In the genomic region with DNA sequence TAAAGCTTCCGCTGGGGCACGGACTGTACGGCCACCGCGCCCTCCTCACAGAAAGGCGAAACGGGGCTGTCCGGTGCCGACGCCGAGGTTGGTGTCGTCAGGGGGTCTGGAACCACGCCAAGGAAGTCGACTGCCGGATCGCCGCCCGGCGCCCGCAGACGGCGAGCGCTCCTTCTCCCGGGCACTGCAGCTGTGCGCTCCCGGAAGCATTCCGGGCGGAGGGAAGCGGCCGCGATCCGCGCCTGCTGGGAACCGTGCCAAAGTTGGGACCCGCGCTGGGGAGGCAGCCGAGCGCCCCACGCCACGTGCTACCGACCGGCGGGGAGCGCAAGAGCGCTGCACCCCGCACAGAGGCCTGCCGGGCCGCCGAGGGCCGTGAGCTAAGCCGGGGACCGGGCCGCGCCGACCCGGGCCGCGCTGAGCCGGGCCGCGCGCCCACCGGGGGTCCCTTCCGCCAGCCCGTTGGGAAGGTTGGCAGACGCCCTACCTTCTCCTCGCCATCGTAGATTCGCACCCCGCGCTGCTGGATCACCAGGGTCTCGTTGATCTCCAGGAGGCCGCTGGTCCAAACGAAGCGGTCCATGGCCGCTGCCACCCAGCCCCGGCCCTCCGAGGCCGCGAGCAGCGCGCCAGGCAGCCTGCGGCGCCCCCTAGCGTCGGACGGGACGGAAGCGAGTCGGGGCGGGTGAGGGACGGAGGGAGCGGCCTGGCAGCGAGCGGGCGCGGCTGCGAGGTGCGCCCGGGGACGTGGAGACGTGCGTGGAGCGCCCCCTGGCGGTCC, we compare ENCODE assay signal across 8 cellular contexts. TPM values are rescaled to one million over a fixed set of nuclear protein-coding genes. Genes with fewer than 3 reads are reported as not detected.
DNase-seq lines count a peak whose midpoint lies in the region; ATAC-seq and TF ChIP-seq lines count a peak whose summit lies in the region.

A gene with protein sequence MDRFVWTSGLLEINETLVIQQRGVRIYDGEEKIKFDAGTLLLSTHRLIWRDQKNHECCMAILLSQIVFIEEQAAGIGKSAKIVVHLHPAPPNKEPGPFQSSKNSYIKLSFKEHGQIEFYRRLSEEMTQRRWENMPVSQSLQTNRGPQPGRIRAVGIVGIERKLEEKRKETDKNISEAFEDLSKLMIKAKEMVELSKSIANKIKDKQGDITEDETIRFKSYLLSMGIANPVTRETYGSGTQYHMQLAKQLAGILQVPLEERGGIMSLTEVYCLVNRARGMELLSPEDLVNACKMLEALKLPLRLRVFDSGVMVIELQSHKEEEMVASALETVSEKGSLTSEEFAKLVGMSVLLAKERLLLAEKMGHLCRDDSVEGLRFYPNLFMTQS (minus strand): TSS at position 623 of the 781 bp plus-strand sequence. CDS start 40 bp downstream, at position 583.

- no peaks in the 10 kb centered on the region for H3K36me3 Mint-ChIP-seq in CD4-positive, CD25-positive, alpha-beta regulatory T cell

- H3K9me3 Mint-ChIP-seq in CD4-positive, CD25-positive, alpha-beta regulatory T cell: no peaks in the 10 kb centered on the region

- H3K36me3 ChIP-seq in CD4-positive, CD25-positive, alpha-beta regulatory T cell (ENCODE audit: control insufficient read depth, insufficient read depth, low read length): no peaks in the 10 kb centered on the region
- H3K36me3 ChIP-seq in right lobe of liver: no peaks in the 10 kb centered on the region

- H3K27ac ChIP-seq in CD4-positive, CD25-positive, alpha-beta regulatory T cell (ENCODE audit: insufficient read depth, low read length, poor library complexity, severe bottlenecking): peak within 1 kb of the TSS; percentile 61
- H3K27ac ChIP-seq in right lobe of liver: peak within 1 kb of the TSS; percentile 97 to 99 (median 99)

- TF ChIP-seq POLR2A in right lobe of liver (IDR thresholded peaks at IDR 0.05): peak; percentile 93

- peak within 1 kb of the TSS; percentile 98 for H3K4me3 ChIP-seq in CD4-positive, CD25-positive, alpha-beta regulatory T cell (ENCODE audit: low read depth, low read length)
- H3K4me3 ChIP-seq in right lobe of liver: peak within 1 kb of the TSS; percentile 77 to 81 (median 78)

- H3K9me3 ChIP-seq in CD4-positive, CD25-positive, alpha-beta regulatory T cell (ENCODE audit: control insufficient read depth in 2 of 2, low read length in 2 of 2): no peaks in the 10 kb centered on the region
- no peaks in the 10 kb centered on the region for H3K9me3 ChIP-seq in right lobe of liver

- peak; percentile 88 to 96 (median 94) for DNase-seq in CD4-positive, CD25-positive, alpha-beta regulatory T cell
- peak; percentile 84 for DNase-seq in NCI-H774 (lab: John Stamatoyannopoulos, UW)
- peak; percentile 95 to 96 for DNase-seq in activated CD4-positive, alpha-beta T cell treated with anti-CD3 and anti-CD28 coated beads, Interleukin-2, amount 50 U/mL, for 48 hours
- DNase-seq in dermis microvascular lymphatic vessel endothelial cell (ENCODE audit: low read depth in 2 of 2): peak; percentile 86 to 94
- peak; percentile 97 for DNase-seq in right lobe of liver
- DNase-seq in stimulated activated CD4-positive, alpha-beta T cell treated with anti-CD3 and anti-CD28 coated beads, Interleukin-4, amount 100 ng/mL, for 4 hours: peak; percentile 91 to 98

- peak within 1 kb of the TSS; percentile 91 to 99 (median 92) for H3K4me3 Mint-ChIP-seq in CD4-positive, CD25-positive, alpha-beta regulatory T cell

- intact Hi-C loops in right lobe of liver (cut with DNase I): loop anchor here (5.0 kb wide), 1 partner anchor 108 kb away; no protein-coding TSS in a partner anchor

- ATAC-seq in CD4-positive, CD25-positive, alpha-beta regulatory T cell (ENCODE audit: low read depth in 2 of 2): peak; percentile 78
- ATAC-seq in GM19395 (IDR thresholded peaks at IDR 0.05; ENCODE audit: unreplicated experiment) (peak; percentile 67), HG03565 (IDR thresholded peaks at IDR 0.05; ENCODE audit: unreplicated experiment) (peak; percentile 58), right lobe of liver (peak; percentile 85 to 91 (median 88))

- peak within 1 kb of the TSS; percentile 89 to 94 (median 90) for H3K27ac Mint-ChIP-seq in CD4-positive, CD25-positive, alpha-beta regulatory T cell

- H3K27me3 ChIP-seq in CD4-positive, CD25-positive, alpha-beta regulatory T cell (ENCODE audit: control insufficient read depth, insufficient read depth, low read length): no peaks in the 10 kb centered on the region
- H3K27me3 ChIP-seq in right lobe of liver: no peaks in the 10 kb centered on the region

- peaks cover 17 to 56% (median 38%) of the 10 kb centered on the region in 4 donors for H3K4me1 Mint-ChIP-seq in CD4-positive, CD25-positive, alpha-beta regulatory T cell

- 0% methylated on average over 16 of the region's 105 CpGs for WGBS in right lobe of liver (ENCODE audit: insufficient coverage, low coverage, low lambda C conversion rate, missing lambda C conversion rate)

- TF ChIP-seq CTCF in right lobe of liver (IDR thresholded peaks at IDR 0.05): peak; percentile 100

- H3K4me1 ChIP-seq in CD4-positive, CD25-positive, alpha-beta regulatory T cell (ENCODE audit: control insufficient read depth, insufficient read depth, low read length, poor library complexity, severe bottlenecking): peaks cover 47% of the 10 kb centered on the region
- H3K4me1 ChIP-seq in right lobe of liver: peaks cover 0 to 15% (median 6%) of the 10 kb centered on the region in 4 donors

- no peaks in the 10 kb centered on the region for H3K27me3 Mint-ChIP-seq in CD4-positive, CD25-positive, alpha-beta regulatory T cell

RNA-seq across cellular contexts. Expression of the gene that starts here (rescaled TPM):
- 39.5 TPM for total RNA-seq in CD4-positive, CD25-positive, alpha-beta regulatory T cell
- 10 to 100 TPM; 36.8 to 39.5 (median 37.6) TPM for polyA plus RNA-seq in CD4-positive, CD25-positive, alpha-beta regulatory T cell
- total RNA-seq in dermis microvascular lymphatic vessel endothelial cell (18.9 and 20.5 TPM in 2 replicates), right lobe of liver (10 to 100 TPM; 14.6 to 25.7 (median 21.5) TPM)

Comparison
In these comparisons a context has a peak if more than half of its experiments do, and no peak if none do; other contexts are left out.
1. Peak in every context shown above with its lines: DNase-seq, ATAC-seq, H3K4me3 ChIP-seq and H3K27ac ChIP-seq.